Comparison of ENCODE assay signal across 8 cellular contexts in the genomic region with DNA sequence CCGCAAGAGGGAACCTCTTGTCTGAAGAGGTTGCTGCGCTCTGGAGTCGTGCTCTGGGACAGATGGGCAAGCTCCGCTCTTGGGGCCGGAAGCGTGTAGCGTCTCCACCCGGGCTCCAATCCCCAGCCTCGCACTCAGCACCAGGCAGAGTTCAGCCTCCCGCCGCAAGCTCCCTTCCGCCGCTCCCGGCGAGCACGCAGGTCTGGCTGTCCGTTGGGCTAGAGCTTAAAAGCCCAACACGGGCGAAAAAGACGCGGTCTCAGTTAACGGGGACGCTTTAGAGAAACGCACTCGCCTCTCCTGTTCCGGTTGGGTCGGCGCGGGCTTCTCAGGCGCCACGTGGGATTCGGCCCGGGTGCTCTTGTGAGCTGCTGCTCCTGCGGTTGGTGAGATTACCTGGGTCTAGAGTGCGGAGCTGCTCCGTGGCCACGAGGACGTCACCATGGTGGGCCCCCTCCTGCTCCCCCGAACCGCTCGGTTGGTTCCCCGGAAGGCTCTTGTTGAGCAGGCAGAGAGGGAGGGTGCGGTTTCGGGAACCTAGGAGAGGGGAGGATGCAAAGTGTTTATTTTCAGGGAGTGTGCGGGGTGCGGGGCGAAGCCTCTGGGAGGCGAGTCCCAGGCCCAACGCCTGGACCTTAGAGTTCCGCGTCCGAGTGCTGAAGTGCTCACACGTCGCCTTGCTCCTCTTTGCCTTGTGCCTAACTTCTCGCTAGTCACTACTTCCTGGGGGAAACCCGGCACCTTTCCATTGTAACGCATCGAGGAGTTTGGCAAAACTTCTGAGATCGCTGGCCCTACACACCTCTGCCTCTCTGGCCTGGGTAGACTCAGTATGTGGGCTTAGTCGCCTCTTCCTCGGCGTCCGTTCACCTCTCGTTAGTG. TPM values are rescaled to one million over a fixed set of nuclear protein-coding genes. Genes with fewer than 3 reads are reported as not detected.
A peak's percentile ranks its signal among the peaks of the same experiment; 100 is the strongest.
DNase-seq lines count a peak whose midpoint lies in the region; ATAC-seq and TF ChIP-seq lines count a peak whose summit lies in the region.

TSS of gene TMA16 (plus strand) at position 331 of the 882 bp plus-strand sequence. CDS start at position 443, 112 bp downstream.

- H3K27me3 Mint-ChIP-seq in activated naive CD8-positive, alpha-beta T cell: no peaks in the 10 kb centered on the region
- no peaks in the 10 kb centered on the region for H3K27me3 Mint-ChIP-seq in glutamatergic neuron (ENCODE audit: unreplicated experiment)
- H3K27me3 Mint-ChIP-seq in osteocyte (ENCODE audit: unreplicated experiment): peaks cover 16% of the 10 kb centered on the region

- under 1% methylated on average over 64 of the region's 64 CpGs for WGBS in thymus

- H3K27me3 ChIP-seq in GM06990 (replicated peaks; ENCODE audit: control insufficient read depth, insufficient read depth, low read length): no peaks in the 10 kb centered on the region
- no peaks in the 10 kb centered on the region for H3K27me3 ChIP-seq in thymus (ENCODE audit: control insufficient read depth, insufficient read depth)

- peaks cover 6% of the 10 kb centered on the region for H3K4me1 ChIP-seq in thymus (ENCODE audit: control insufficient read depth, insufficient read depth, low read length)

- H3K9me3 ChIP-seq in thymus (ENCODE audit: control insufficient read depth): no peaks in the 10 kb centered on the region

- peak within 1 kb of the TSS; percentile 87 for H3K27ac ChIP-seq in thymus (ENCODE audit: low read depth)

- H3K9me3 Mint-ChIP-seq in activated naive CD8-positive, alpha-beta T cell (ENCODE audit: low read depth): no peaks in the 10 kb centered on the region
- H3K9me3 Mint-ChIP-seq in glutamatergic neuron (ENCODE audit: unreplicated experiment) (peaks cover 8% of the 10 kb centered on the region), osteocyte (ENCODE audit: unreplicated experiment) (no peaks in the 10 kb centered on the region)

- no peaks in the 10 kb centered on the region for H3K36me3 ChIP-seq in GM06990 (ENCODE audit: control insufficient read depth, insufficient read depth, low read length)
- no peaks in the 10 kb centered on the region for H3K36me3 ChIP-seq in thymus (ENCODE audit: control insufficient read depth, insufficient read depth)

- peak; percentile 80 for ATAC-seq in HG02571 (IDR thresholded peaks at IDR 0.05; ENCODE audit: unreplicated experiment)

- H3K27ac Mint-ChIP-seq in activated naive CD8-positive, alpha-beta T cell: peak within 1 kb of the TSS; percentile 100
- H3K27ac Mint-ChIP-seq in glutamatergic neuron (ENCODE audit: unreplicated experiment) (peak within 1 kb of the TSS; percentile 94), osteocyte (ENCODE audit: unreplicated experiment) (peak within 1 kb of the TSS; percentile 97)

- H3K4me3 ChIP-seq in GM06990 (replicated peaks; ENCODE audit: low read depth, low read length) (peak within 1 kb of the TSS; percentile 87), thymus (ENCODE audit: low read length) (peak within 1 kb of the TSS; percentile 88)

- DNase-seq in GM06990 (ENCODE audit: extremely low read depth, insufficient read length) (peak; percentile 94), NCI-H1048 (lab: John Stamatoyannopoulos, UW) (peak; percentile 80), SKM-1 (lab: John Stamatoyannopoulos, UW; ENCODE audit: unreplicated experiment) (peak; percentile 93), glutamatergic neuron (peak; percentile 91), osteocyte (ENCODE audit: extremely low spot score, unreplicated experiment) (peak; percentile 96)

- peaks cover 31% of the 10 kb centered on the region for H3K4me1 Mint-ChIP-seq in activated naive CD8-positive, alpha-beta T cell (ENCODE audit: low read depth)
- H3K4me1 Mint-ChIP-seq in glutamatergic neuron (ENCODE audit: low read depth, unreplicated experiment) (peaks cover 7% of the 10 kb centered on the region), osteocyte (ENCODE audit: unreplicated experiment) (peaks cover 20% of the 10 kb centered on the region)

- H3K4me3 Mint-ChIP-seq in activated naive CD8-positive, alpha-beta T cell: peak within 1 kb of the TSS; percentile 94
- peak within 1 kb of the TSS; percentile 92 for H3K4me3 Mint-ChIP-seq in glutamatergic neuron (ENCODE audit: unreplicated experiment)
- H3K4me3 Mint-ChIP-seq in osteocyte (ENCODE audit: unreplicated experiment): peak within 1 kb of the TSS; percentile 96

- no peaks in the 10 kb centered on the region for H3K36me3 Mint-ChIP-seq in activated naive CD8-positive, alpha-beta T cell
- no peaks in the 10 kb centered on the region for H3K36me3 Mint-ChIP-seq in glutamatergic neuron (ENCODE audit: unreplicated experiment)
- H3K36me3 Mint-ChIP-seq in osteocyte (ENCODE audit: unreplicated experiment): no peaks in the 10 kb centered on the region

- no peak for TF ChIP-seq CTCF in GM06990 (IDR thresholded peaks at IDR 0.05; ENCODE audit: insufficient read depth, low read length, poor library complexity, severe bottlenecking)
- no peak for TF ChIP-seq CTCF in glutamatergic neuron (IDR thresholded peaks at IDR 0.05; ENCODE audit: partially characterized antibody, unreplicated experiment)
- no peak for TF ChIP-seq CTCF in osteocyte (IDR thresholded peaks at IDR 0.05)

RNA-seq across cellular contexts. Expression of gene TMA16, which starts in this region (rescaled TPM):
- total RNA-seq in glutamatergic neuron (ENCODE audit: unreplicated experiment): 30.8 TPM
- total RNA-seq in osteocyte: 25.4 and 30.8 TPM in 2 replicates
- 19.3 TPM for polyA plus RNA-seq in thymus

Comparison
In these comparisons a context has a peak if more than half of its experiments do, and no peak if none do; other contexts are left out.
1. Peak in every context shown above with its lines: DNase-seq, ATAC-seq, H3K4me3 ChIP-seq and H3K27ac ChIP-seq.